Comparison of ENCODE assay signal across 16 cellular contexts in the genomic region with DNA sequence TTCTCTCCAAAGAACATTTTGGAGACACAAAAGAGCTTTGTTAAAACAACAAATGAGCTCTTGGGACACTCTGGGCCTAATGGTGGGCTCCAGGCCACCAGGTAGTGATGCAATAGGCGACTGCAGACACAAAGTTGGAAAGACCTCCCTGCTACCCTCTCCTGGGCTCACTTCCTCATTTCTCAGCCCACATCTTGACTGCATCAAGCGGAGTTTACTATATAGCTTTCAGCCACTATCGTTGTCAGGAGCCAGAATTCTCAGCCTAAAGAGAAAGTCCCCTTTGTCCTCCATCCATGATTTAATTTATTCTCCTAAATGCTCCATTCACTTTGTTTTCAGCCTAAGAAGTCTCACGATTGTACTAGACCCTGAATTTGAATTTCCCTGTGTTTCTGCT.
A peak's percentile ranks its signal among the peaks of the same experiment; 100 is the strongest.
DNase-seq lines count a peak whose midpoint lies in the region; ATAC-seq and TF ChIP-seq lines count a peak whose summit lies in the region.
"Had no signal": no experiment of that assay in that cellular context is flagged by ENCODE, and none has a peak within 500 bp of the region (broad histone marks: within the 10 kb centered on the region; RNA-seq: fewer than 3 reads in every experiment).

No MANE protein-coding gene starts in this region.

- no peaks in the 10 kb centered on the region for H3K9me3 ChIP-seq in Karpas-422 (ENCODE audit: low read length)

- H3K4me3 ChIP-seq in Karpas-422 (ENCODE audit: low read length), result no peak overlapping the region
- H3K4me3 ChIP-seq: smooth muscle cell had no signal

- H3K27ac Mint-ChIP-seq in memory B cell, result no peak overlapping the region
- H3K27ac Mint-ChIP-seq in CD14-positive monocyte, result no peak overlapping the region
- H3K27ac Mint-ChIP-seq: activated naive CD8-positive, alpha-beta T cell treated with anti-CD3 and anti-CD28 coated beads, Interleukin-2, amount 10 ng/mL, durations not matched to agents 7 days and 5 days; CD4-positive, alpha-beta T cell; T-helper 2 cell treated with Interferon-gamma antibody and Interleukin-4, amounts not matched to agents 5 μg/mL and 100 μg/mL, for 36 hours had no signal

- H3K9ac ChIP-seq in Karpas-422 (ENCODE audit: low read length), result no peak overlapping the region

- no peaks in the 10 kb centered on the region for H4K20me1 ChIP-seq in Karpas-422 (ENCODE audit: insufficient read depth, low read depth, low read length)

- H3K4me1 Mint-ChIP-seq in memory B cell, result peaks cover 5% of the 10 kb centered on the region
- peaks cover 5% of the 10 kb centered on the region for H3K4me1 Mint-ChIP-seq in CD14-positive monocyte

- H3K9me3 Mint-ChIP-seq in memory B cell (no peaks in the 10 kb centered on the region), CD14-positive monocyte (no peaks in the 10 kb centered on the region)
- H3K9me3 Mint-ChIP-seq: activated naive CD8-positive, alpha-beta T cell treated with anti-CD3 and anti-CD28 coated beads, Interleukin-2, amount 10 ng/mL, durations not matched to agents 7 days and 5 days; CD4-positive, alpha-beta T cell; T-helper 2 cell treated with Interferon-gamma antibody and Interleukin-4, amounts not matched to agents 5 μg/mL and 100 μg/mL, for 36 hours had no signal

- no peaks in the 10 kb centered on the region for H3K27me3 ChIP-seq in Karpas-422 (ENCODE audit: low read length)

- TF ChIP-seq CTCF in CD14-positive monocyte (IDR thresholded peaks at IDR 0.05), result no peak

- H3K27me3 Mint-ChIP-seq in memory B cell (no peaks in the 10 kb centered on the region), CD14-positive monocyte (ENCODE audit: low read depth in 3 of 3) (peaks cover 0 to 15% (median 6%) of the 10 kb centered on the region in 3 donors)
- H3K27me3 Mint-ChIP-seq: activated naive CD8-positive, alpha-beta T cell treated with anti-CD3 and anti-CD28 coated beads, Interleukin-2, amount 10 ng/mL, durations not matched to agents 7 days and 5 days; CD4-positive, alpha-beta T cell had no signal

- H3K9me2 ChIP-seq in Karpas-422 (replicated peaks; ENCODE audit: insufficient read depth, low read length), result no peaks in the 10 kb centered on the region

- ATAC-seq in GM18870 (IDR thresholded peaks at IDR 0.05; ENCODE audit: unreplicated experiment), result peak; percentile 70
- peak; percentile 71 for ATAC-seq in HG02759 (IDR thresholded peaks at IDR 0.05; ENCODE audit: unreplicated experiment)
- peak; percentile 76 for ATAC-seq in memory B cell (ENCODE audit: low read depth)
- ATAC-seq in HG03457 (IDR thresholded peaks at IDR 0.05; ENCODE audit: unreplicated experiment), result no peak

- intact Hi-C loops in CD14-positive monocyte (cut with micrococcal nuclease), result no loop called here

- H2AFZ ChIP-seq in Karpas-422 (ENCODE audit: low read length), result no peak overlapping the region

- no peaks in the 10 kb centered on the region for H3K79me2 ChIP-seq in Karpas-422 (ENCODE audit: low read length)

- no peaks in the 10 kb centered on the region for H3K36me3 ChIP-seq in Karpas-422 (ENCODE audit: insufficient read depth, low read length)

- no peaks in the 10 kb centered on the region for H3K4me1 ChIP-seq in Karpas-422 (ENCODE audit: low read length)

- no peak overlapping the region for H3K27ac ChIP-seq in Karpas-422 (ENCODE audit: low read length)

- no peaks in the 10 kb centered on the region for H3K36me3 Mint-ChIP-seq in memory B cell
- H3K36me3 Mint-ChIP-seq in CD14-positive monocyte, result no peaks in the 10 kb centered on the region
- H3K36me3 Mint-ChIP-seq: activated naive CD8-positive, alpha-beta T cell treated with anti-CD3 and anti-CD28 coated beads, Interleukin-2, amount 10 ng/mL, durations not matched to agents 7 days and 5 days had no signal

- H3K4me2 ChIP-seq in Karpas-422 (ENCODE audit: low read depth, low read length, poor library complexity, severe bottlenecking), result no peak overlapping the region
- H3K4me2 ChIP-seq: smooth muscle cell had no signal

- DNase-seq in Karpas-422 (peak; percentile 48), memory B cell (ENCODE audit: low spot score in 2 of 2) (no peak), ecto neural progenitor cell (ENCODE audit: low spot score) (no peak), CD14-positive monocyte (ENCODE audit: low spot score) (no peak)
- DNase-seq in stimulated activated CD4-positive, alpha-beta T cell treated with anti-CD3 and anti-CD28 coated beads, Interleukin-1b, Interleukin-23, amount 100 ng/mL, for 48 hours, result no peak
- DNase-seq: activated naive CD8-positive, alpha-beta T cell treated with anti-CD3 and anti-CD28 coated beads, Interleukin-2, amount 10 ng/mL, durations not matched to agents 7 days and 5 days; CD4-positive, alpha-beta T cell; dermis blood vessel endothelial cell; foreskin melanocyte; kidney; NCI-H1694 had no signal

- H3K4me3 Mint-ChIP-seq in memory B cell (no peak overlapping the region), CD14-positive monocyte (no peak overlapping the region)
- H3K4me3 Mint-ChIP-seq: activated naive CD8-positive, alpha-beta T cell treated with anti-CD3 and anti-CD28 coated beads, Interleukin-2, amount 10 ng/mL, durations not matched to agents 7 days and 5 days; CD4-positive, alpha-beta T cell; T-helper 2 cell treated with Interferon-gamma antibody and Interleukin-4, amounts not matched to agents 5 μg/mL and 100 μg/mL, for 36 hours had no signal
